In the genomic region with DNA sequence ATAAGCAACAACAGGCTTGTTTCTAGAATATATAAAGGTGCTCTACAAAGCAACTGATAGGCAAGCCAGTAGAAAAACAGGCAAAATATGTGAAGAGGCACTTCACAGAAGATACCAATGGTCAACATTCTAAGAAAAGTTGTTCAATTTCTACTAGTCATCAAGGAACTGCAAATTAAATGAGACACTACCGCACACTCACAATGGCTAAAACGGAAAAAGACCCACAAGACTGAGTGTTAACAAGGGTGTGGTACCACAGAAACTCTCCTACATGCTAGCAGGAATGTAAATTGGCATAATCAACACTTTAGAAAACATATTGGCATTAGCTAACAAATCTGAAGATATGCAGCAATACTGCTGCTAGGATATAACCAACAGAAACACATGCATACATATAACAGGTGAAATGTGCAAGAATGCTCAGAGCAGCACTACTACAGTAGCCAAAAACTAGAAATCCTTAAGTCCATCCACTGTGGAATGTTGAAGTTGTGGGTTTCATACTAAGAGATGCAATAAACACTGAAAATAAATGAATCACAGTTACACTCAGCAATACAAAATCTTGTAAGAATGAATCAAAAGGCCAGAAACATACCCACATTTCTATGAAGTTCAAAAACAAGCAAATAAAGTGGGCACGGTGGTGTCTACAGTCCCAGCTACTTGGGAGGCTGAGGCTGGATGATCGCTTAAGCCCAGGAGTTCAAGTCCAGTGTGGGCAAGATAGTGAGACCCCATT, we compare ENCODE assay signal across 17 cellular contexts. TPM values are rescaled to one million over a fixed set of nuclear protein-coding genes. Genes with fewer than 3 reads are reported as not detected.
A peak's percentile ranks its signal among the peaks of the same experiment; 100 is the strongest.
DNase-seq lines count a peak whose midpoint lies in the region; ATAC-seq and TF ChIP-seq lines count a peak whose summit lies in the region.
"Had no signal": no experiment of that assay in that cellular context is flagged by ENCODE, and none has a peak within 500 bp of the region (broad histone marks: within the 10 kb centered on the region; RNA-seq: fewer than 3 reads in every experiment).

No MANE protein-coding gene starts in this region.

- H3K4me1 ChIP-seq in RWPE2 (ENCODE audit: insufficient read depth, poor library complexity, severe bottlenecking) (peaks cover 4% of the 10 kb centered on the region), upper lobe of right lung (peaks cover 16% of the 10 kb centered on the region)

- peaks cover 4% of the 10 kb centered on the region for H3K36me3 Mint-ChIP-seq in stimulated activated naive CD8-positive, alpha-beta T cell treated with anti-CD3 and anti-CD28 coated beads, Interleukin-15, Interleukin-2, amounts not matched to agents 100 ng/mL and 50 ng/mL, for 24 hours (ENCODE audit: low read depth)
- H3K36me3 Mint-ChIP-seq: naive B cell had no signal

- no peak overlapping the region for H3K4me3 ChIP-seq in RWPE2 (ENCODE audit: severe bottlenecking)
- no peak overlapping the region for H3K4me3 ChIP-seq in fibroblast of mammary gland (ENCODE audit: control insufficient read depth, low read depth, low read length)
- H3K4me3 ChIP-seq in upper lobe of right lung: no peak overlapping the region
- H3K4me3 ChIP-seq: tibial artery had no signal

- H3K36me3 ChIP-seq in RWPE2 (ENCODE audit: low read depth): no peaks in the 10 kb centered on the region
- H3K36me3 ChIP-seq in upper lobe of right lung: no peaks in the 10 kb centered on the region
- H3K36me3 ChIP-seq: tibial artery had no signal

- DNase-seq in stimulated activated naive CD8-positive, alpha-beta T cell treated with anti-CD3 and anti-CD28 coated beads, Interleukin-15, amount 100 ng/mL, for 72 hours: no peak
- DNase-seq in RWPE2 (ENCODE audit: low spot score) (no peak), fibroblast of mammary gland (ENCODE audit: low read depth) (peak; percentile 14), activated gamma-delta T cell (lab: John Stamatoyannopoulos, UW) (no peak), upper lobe of right lung (no peak), nucleus accumbens (lab: John Stamatoyannopoulos, UW) (no peak)
- DNase-seq: activated T-cell treated with anti-CD3 and anti-CD28 coated beads, Interleukin-2, amount 50 U/mL, for 48 hours; DMS 273 treated with DMSO at 0.1 percent for 48 hours; naive B cell; NCI-H2029 treated with DMSO at 0.1 percent for 48 hours; NCI-H82; Right ventricle myocardium superior; tibial artery had no signal

- no peak for ATAC-seq in stimulated activated naive CD8-positive, alpha-beta T cell treated with anti-CD3 and anti-CD28 coated beads, Interleukin-15, amount 100 ng/mL, for 72 hours
- ATAC-seq in RWPE2 (ENCODE audit: low read depth) (peak; percentile 17; the same call in 1 of the 3 replicates), HG02610 (IDR thresholded peaks at IDR 0.05; ENCODE audit: unreplicated experiment) (no peak), upper lobe of right lung (no peak)
- ATAC-seq: activated CD4-positive, CD25-positive, alpha-beta regulatory T cell treated with anti-CD3 and anti-CD28 coated beads, Interleukin-2, amount 50 U/mL, for 24 hours; left lobe of liver had no signal

- H3K9me3 ChIP-seq in RWPE2 (ENCODE audit: severe bottlenecking) (no peaks in the 10 kb centered on the region), upper lobe of right lung (no peaks in the 10 kb centered on the region)
- H3K9me3 ChIP-seq: tibial artery had no signal

- H3K27me3 ChIP-seq in RWPE2 (ENCODE audit: insufficient read depth, poor library complexity, severe bottlenecking): no peaks in the 10 kb centered on the region
- no peaks in the 10 kb centered on the region for H3K27me3 ChIP-seq in upper lobe of right lung
- H3K27me3 ChIP-seq: tibial artery had no signal

- intact Hi-C loops in upper lobe of right lung (cut with DNase I): loop anchor here (10.0 kb wide), 1 partner anchor 115 kb away; no protein-coding TSS in a partner anchor

- H3K27ac ChIP-seq in RWPE2 (ENCODE audit: poor library complexity, severe bottlenecking) (no peak overlapping the region), upper lobe of right lung (no peak overlapping the region)
- H3K27ac ChIP-seq: tibial artery had no signal

- no peak overlapping the region for H3K27ac Mint-ChIP-seq in stimulated activated naive CD8-positive, alpha-beta T cell treated with anti-CD3 and anti-CD28 coated beads, Interleukin-15, Interleukin-2, amounts not matched to agents 100 ng/mL and 50 ng/mL, for 24 hours
- H3K27ac Mint-ChIP-seq in stimulated activated naive CD8-positive, alpha-beta T cell treated with anti-CD3 and anti-CD28 coated beads, Interleukin-15, amount 100 ng/mL, for 72 hours: no peak overlapping the region

- H3K4me3 Mint-ChIP-seq in stimulated activated naive CD8-positive, alpha-beta T cell treated with anti-CD3 and anti-CD28 coated beads, Interleukin-15, Interleukin-2, amounts not matched to agents 100 ng/mL and 50 ng/mL, for 24 hours: peak overlapping the region; percentile 31
- H3K4me3 Mint-ChIP-seq in stimulated activated naive CD8-positive, alpha-beta T cell treated with anti-CD3 and anti-CD28 coated beads, Interleukin-15, amount 100 ng/mL, for 72 hours: peak overlapping the region in 1 of 2 donors; percentile 14

- H3K4me1 Mint-ChIP-seq in stimulated activated naive CD8-positive, alpha-beta T cell treated with anti-CD3 and anti-CD28 coated beads, Interleukin-15, Interleukin-2, amounts not matched to agents 100 ng/mL and 50 ng/mL, for 24 hours (ENCODE audit: low read depth): peaks cover 32% of the 10 kb centered on the region
- peaks cover 26% of the 10 kb centered on the region for H3K4me1 Mint-ChIP-seq in stimulated activated naive CD8-positive, alpha-beta T cell treated with anti-CD3 and anti-CD28 coated beads, Interleukin-15, amount 100 ng/mL, for 72 hours

- no peaks in the 10 kb centered on the region for H3K9me3 Mint-ChIP-seq in stimulated activated naive CD8-positive, alpha-beta T cell treated with anti-CD3 and anti-CD28 coated beads, Interleukin-15, Interleukin-2, amounts not matched to agents 100 ng/mL and 50 ng/mL, for 24 hours
- no peaks in the 10 kb centered on the region for H3K9me3 Mint-ChIP-seq in stimulated activated naive CD8-positive, alpha-beta T cell treated with anti-CD3 and anti-CD28 coated beads, Interleukin-15, amount 100 ng/mL, for 72 hours
- H3K9me3 Mint-ChIP-seq: naive B cell had no signal

- TF ChIP-seq CTCF in RWPE2 (IDR thresholded peaks at IDR 0.05; ENCODE audit: poor library complexity, severe bottlenecking) (no peak), fibroblast of mammary gland (conservative IDR thresholded peaks at IDR 0.05; ENCODE audit: control insufficient read depth, insufficient read depth, low read depth, low read length) (no peak), upper lobe of right lung (IDR thresholded peaks at IDR 0.05) (no peak)

- no peaks in the 10 kb centered on the region for H3K27me3 Mint-ChIP-seq in stimulated activated naive CD8-positive, alpha-beta T cell treated with anti-CD3 and anti-CD28 coated beads, Interleukin-15, Interleukin-2, amounts not matched to agents 100 ng/mL and 50 ng/mL, for 24 hours
- H3K27me3 Mint-ChIP-seq in stimulated activated naive CD8-positive, alpha-beta T cell treated with anti-CD3 and anti-CD28 coated beads, Interleukin-15, amount 100 ng/mL, for 72 hours: no peaks in the 10 kb centered on the region
- H3K27me3 Mint-ChIP-seq: naive B cell had no signal

RNA-seq across cellular contexts. Expression of a gene that starts 9.2 kb away (rescaled TPM):
- total RNA-seq in upper lobe of right lung: not detected
- total RNA-seq: left lobe of liver had no signal
